In the genomic region with DNA sequence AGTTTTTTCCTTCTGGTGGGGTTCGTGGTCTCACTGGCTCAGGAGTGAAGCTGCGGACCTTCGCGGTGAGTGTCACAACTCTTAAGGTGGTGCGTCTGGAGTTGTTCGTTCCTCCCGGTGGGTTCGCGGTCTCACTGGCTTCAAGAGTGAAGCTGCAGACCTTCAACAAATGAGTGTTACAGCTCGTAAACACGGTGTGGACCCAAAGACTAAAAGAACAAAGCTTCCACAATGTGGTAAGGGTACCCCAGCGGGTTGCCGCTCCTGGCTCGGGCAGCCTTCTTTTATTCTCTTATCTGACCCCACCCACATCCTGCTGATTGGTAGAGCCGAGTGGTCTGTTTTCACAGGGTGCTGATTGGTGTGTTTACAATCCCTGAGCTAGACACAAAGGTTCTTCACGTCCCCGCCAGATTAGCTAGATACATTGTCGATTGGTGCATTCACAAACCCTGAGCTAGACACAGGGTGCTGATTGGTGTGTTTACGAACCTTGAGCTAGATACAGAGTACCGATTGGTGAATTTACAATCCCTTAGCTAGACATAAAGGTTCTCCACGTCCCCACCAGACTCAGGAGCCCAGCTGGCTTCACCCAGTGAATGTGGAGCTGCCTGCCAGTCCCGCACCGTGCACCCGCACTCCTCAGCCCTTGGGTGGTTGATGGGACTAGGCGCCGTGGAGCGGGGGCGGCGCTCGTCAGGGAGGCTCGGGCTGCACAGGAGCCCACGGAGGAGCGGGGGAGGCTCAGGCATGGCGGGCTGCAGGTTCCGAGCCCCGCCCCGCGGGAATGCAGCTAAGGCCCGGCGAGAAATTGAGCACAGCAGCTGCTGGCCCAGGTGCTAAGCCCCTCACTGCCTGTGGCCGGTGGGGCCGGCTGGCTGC, we compare ENCODE assay signal across 8 cellular contexts. TPM values are rescaled to one million over a fixed set of nuclear protein-coding genes. Genes with fewer than 3 reads are reported as not detected.
DNase-seq lines count a peak whose midpoint lies in the region; ATAC-seq and TF ChIP-seq lines count a peak whose summit lies in the region.
"Not testable (repeated sequence)": the region's sequence is repeated elsewhere in the genome, so short reads cannot be mapped to it uniquely, and the experiment has no call there.

No MANE protein-coding gene starts in this region.

- not testable (repeated sequence) for H3K9me2 ChIP-seq in HCT116 (ENCODE audit: insufficient read depth); hepatocyte (replicated peaks; ENCODE audit: insufficient read depth)

- not testable (repeated sequence) for H3K27me3 Mint-ChIP-seq in CD4-positive, CD25-positive, alpha-beta regulatory T cell; activated naive CD8-positive, alpha-beta T cell treated with anti-CD3 and anti-CD28 coated beads, Interleukin-2, amount 10 ng/mL, durations not matched to agents 7 days and 5 days; stimulated activated memory B cell treated with anti-CD40 and anti-IgM and Interleukin-4, amounts not matched to agents 10 μg/mL and 1 μg/mL and 100 μg/mL, for 72 hours

- H4K20me1 ChIP-seq in HCT116 (ENCODE audit: insufficient read depth); hepatocyte (ENCODE audit: insufficient read depth, poor library complexity, severe bottlenecking): not testable (repeated sequence)

- not testable (repeated sequence) for DNase-seq in CD4-positive, CD25-positive, alpha-beta regulatory T cell; HCT116 (ENCODE audit: low read depth, low spot score); activated naive CD8-positive, alpha-beta T cell treated with anti-CD3 and anti-CD28 coated beads, Interleukin-2, amount 10 ng/mL, durations not matched to agents 7 days and 5 days; colonic mucosa; hepatocyte (ENCODE audit: low spot score)
- peak; percentile 69 for DNase-seq in posterior vena cava (ENCODE audit: low spot score)

- not testable (repeated sequence) for H3K4me2 ChIP-seq in HCT116 (ENCODE audit: low read length)
- H3K4me2 ChIP-seq in hepatocyte, result peak overlapping the region; percentile 61

- H3K27ac ChIP-seq in CD4-positive, CD25-positive, alpha-beta regulatory T cell (ENCODE audit: insufficient read depth, low read length, poor library complexity, severe bottlenecking); HCT116 (ENCODE audit: low read depth, low read length): not testable (repeated sequence)
- peak overlapping the region; percentile 95 for H3K27ac ChIP-seq in colonic mucosa
- peak overlapping the region; percentile 98 for H3K27ac ChIP-seq in hepatocyte
- H3K27ac ChIP-seq in mucosa of rectum (ENCODE audit: low read depth in 2 of 2, low read length in 2 of 2), result peak overlapping the region; percentile 96 to 99

- CTCF ChIA-PET in HCT116 (lab: Charles Lee), result interaction anchor here (1.3 kb wide), 1 partner anchor 247 kb away, joined by 3 read pairs; no protein-coding TSS in a partner anchor

- H3K4me1 ChIP-seq in CD4-positive, CD25-positive, alpha-beta regulatory T cell (ENCODE audit: control insufficient read depth, insufficient read depth, low read length, poor library complexity, severe bottlenecking), result peaks cover 11% of the 10 kb centered on the region
- H3K4me1 ChIP-seq in HCT116 (ENCODE audit: control insufficient read depth in 1 of 2, insufficient read depth in 2 of 2, low read length in 2 of 2) (peaks cover 12 to 30% of the 10 kb centered on the region in 2 experiments), hepatocyte (ENCODE audit: insufficient read depth) (peaks cover 21% of the 10 kb centered on the region), mucosa of rectum (ENCODE audit: control insufficient read depth in 2 of 2, insufficient read depth in 2 of 2, low read length in 2 of 2) (peaks cover 31 to 45% of the 10 kb centered on the region in 2 donors)
- not testable (repeated sequence) for H3K4me1 ChIP-seq in colonic mucosa

- peak overlapping the region in 3 of 4 donors; percentile 52 to 77 (median 57) for H3K4me3 Mint-ChIP-seq in CD4-positive, CD25-positive, alpha-beta regulatory T cell
- H3K4me3 Mint-ChIP-seq in activated naive CD8-positive, alpha-beta T cell treated with anti-CD3 and anti-CD28 coated beads, Interleukin-2, amount 10 ng/mL, durations not matched to agents 7 days and 5 days; stimulated activated memory B cell treated with anti-CD40 and anti-IgM and Interleukin-4, amounts not matched to agents 10 μg/mL and 1 μg/mL and 100 μg/mL, for 72 hours: not testable (repeated sequence)

- H3K9me3 Mint-ChIP-seq in CD4-positive, CD25-positive, alpha-beta regulatory T cell; activated naive CD8-positive, alpha-beta T cell treated with anti-CD3 and anti-CD28 coated beads, Interleukin-2, amount 10 ng/mL, durations not matched to agents 7 days and 5 days; stimulated activated memory B cell treated with anti-CD40 and anti-IgM and Interleukin-4, amounts not matched to agents 10 μg/mL and 1 μg/mL and 100 μg/mL, for 72 hours: not testable (repeated sequence)

- TF ChIP-seq CTCF in HCT116 (IDR thresholded peaks at IDR 0.05 in 2 of 3, conservative IDR thresholded peaks at IDR 0.05 in 1 of 3; ENCODE audit: borderline replicate concordance in 1 of 3, insufficient read depth in 1 of 3, low read depth in 2 of 3, low read length in 2 of 3); colonic mucosa (IDR thresholded peaks at IDR 0.05); hepatocyte (IDR thresholded peaks at IDR 0.05; ENCODE audit: poor library complexity): not testable (repeated sequence)

- not testable (repeated sequence) for H2AFZ ChIP-seq in HCT116 (ENCODE audit: low read depth, low read length, poor library complexity, severe bottlenecking); hepatocyte

- H3K9ac ChIP-seq in HCT116 (ENCODE audit: low read length); colonic mucosa (ENCODE audit: low read depth in 2 of 2, low read length in 2 of 2): not testable (repeated sequence)
- H3K9ac ChIP-seq in mucosa of rectum (ENCODE audit: low read depth in 1 of 2, low read length in 2 of 2), result peak overlapping the region in 1 of 2 donors; percentile 86

- not testable (repeated sequence) for H3K36me3 ChIP-seq in CD4-positive, CD25-positive, alpha-beta regulatory T cell (ENCODE audit: control insufficient read depth, insufficient read depth, low read length); HCT116 (ENCODE audit: control insufficient read depth in 1 of 2, insufficient read depth in 2 of 2, low read length in 2 of 2); colonic mucosa; hepatocyte (replicated peaks; ENCODE audit: insufficient read depth, low read depth); mucosa of rectum (ENCODE audit: control insufficient read depth in 2 of 2, insufficient read depth in 2 of 2, low read length in 2 of 2)

- not testable (repeated sequence) for H3K36me3 Mint-ChIP-seq in CD4-positive, CD25-positive, alpha-beta regulatory T cell; activated naive CD8-positive, alpha-beta T cell treated with anti-CD3 and anti-CD28 coated beads, Interleukin-2, amount 10 ng/mL, durations not matched to agents 7 days and 5 days; stimulated activated memory B cell treated with anti-CD40 and anti-IgM and Interleukin-4, amounts not matched to agents 10 μg/mL and 1 μg/mL and 100 μg/mL, for 72 hours

- RAD21 ChIA-PET in HCT116 (lab: Charles Lee; ENCODE audit: low non-redundant PET in 1 of 2, low total read pairs in 2 of 2, uncharacterized antibody in 2 of 2, unreplicated experiment in 2 of 2), result interaction anchor here in 1 of 2 experiments (1.0 kb wide), 1 partner anchor 172 kb away, joined by 3 read pairs; no protein-coding TSS in a partner anchor

- H3K4me3 ChIP-seq in CD4-positive, CD25-positive, alpha-beta regulatory T cell (ENCODE audit: low read depth, low read length); HCT116 (replicated peaks in 1 of 2; ENCODE audit: low read depth in 1 of 2, low read length in 2 of 2); colonic mucosa; hepatocyte; mucosa of rectum (ENCODE audit: low read length in 2 of 2): not testable (repeated sequence)

- TF ChIP-seq RAD21 in HCT116 (IDR thresholded peaks at IDR 0.05; ENCODE audit: low read depth), result not testable (repeated sequence)

- 94% methylated on average over 34 of the region's 42 CpGs for WGBS in hepatocyte (ENCODE audit: low lambda C conversion rate, missing lambda C conversion rate)

- BruUV-seq in HCT116 (replicated peaks; lab: Mats Ljungman, UMichigan), result not testable (repeated sequence)

- not testable (repeated sequence) for H3K9me3 ChIP-seq in CD4-positive, CD25-positive, alpha-beta regulatory T cell (ENCODE audit: control insufficient read depth in 2 of 2, low read length in 2 of 2); HCT116 (ENCODE audit: control insufficient read depth in 1 of 2, insufficient read depth in 1 of 2, low read depth in 1 of 2, low read length in 2 of 2); colonic mucosa; hepatocyte (ENCODE audit: low read depth); mucosa of rectum (ENCODE audit: control insufficient read depth in 2 of 2, low read length in 2 of 2)

- H3K27ac Mint-ChIP-seq in CD4-positive, CD25-positive, alpha-beta regulatory T cell, result not testable (repeated sequence)
- peak overlapping the region; percentile 21 for H3K27ac Mint-ChIP-seq in activated naive CD8-positive, alpha-beta T cell treated with anti-CD3 and anti-CD28 coated beads, Interleukin-2, amount 10 ng/mL, durations not matched to agents 7 days and 5 days
- peak overlapping the region; percentile 45 for H3K27ac Mint-ChIP-seq in stimulated activated memory B cell treated with anti-CD40 and anti-IgM and Interleukin-4, amounts not matched to agents 10 μg/mL and 1 μg/mL and 100 μg/mL, for 72 hours

- not testable (repeated sequence) for ATAC-seq in CD4-positive, CD25-positive, alpha-beta regulatory T cell (ENCODE audit: low read depth in 2 of 2); HCT116; activated naive CD8-positive, alpha-beta T cell treated with anti-CD3 and anti-CD28 coated beads, Interleukin-2, amount 10 ng/mL, durations not matched to agents 7 days and 5 days (ENCODE audit: low read depth); stimulated activated memory B cell treated with anti-CD40 and anti-IgM and Interleukin-4, amounts not matched to agents 10 μg/mL and 1 μg/mL and 100 μg/mL, for 72 hours

- peak; percentile 34 for TF ChIP-seq POLR2A in HCT116 (IDR thresholded peaks at IDR 0.05; ENCODE audit: borderline replicate concordance, extremely low read depth, insufficient read depth, insufficient read length)

- intact Hi-C loops in HCT116 (cut with micrococcal nuclease), result not testable (repeated sequence)
- intact Hi-C loops in colonic mucosa (cut with DNase I) (loop anchor here (5.0 kb wide), 1 partner anchor 170 kb away; no protein-coding TSS in a partner anchor), posterior vena cava (cut with DNase I) (loop anchor here (10.0 kb wide), 2 partner anchors 172 to 272 kb away; no protein-coding TSS in a partner anchor)

- not testable (repeated sequence) for H3K27me3 ChIP-seq in CD4-positive, CD25-positive, alpha-beta regulatory T cell (ENCODE audit: control insufficient read depth, insufficient read depth, low read length); HCT116 (ENCODE audit: insufficient read depth, low read length); colonic mucosa; hepatocyte; mucosa of rectum (ENCODE audit: control insufficient read depth in 2 of 2, insufficient read depth in 2 of 2, low read length in 2 of 2)

- not testable (repeated sequence) for H3K4me1 Mint-ChIP-seq in CD4-positive, CD25-positive, alpha-beta regulatory T cell
- peaks cover 22% of the 10 kb centered on the region for H3K4me1 Mint-ChIP-seq in activated naive CD8-positive, alpha-beta T cell treated with anti-CD3 and anti-CD28 coated beads, Interleukin-2, amount 10 ng/mL, durations not matched to agents 7 days and 5 days
- peaks cover 12% of the 10 kb centered on the region for H3K4me1 Mint-ChIP-seq in stimulated activated memory B cell treated with anti-CD40 and anti-IgM and Interleukin-4, amounts not matched to agents 10 μg/mL and 1 μg/mL and 100 μg/mL, for 72 hours

- POLR2A ChIA-PET in HCT116 (lab: Charles Lee), result not testable (repeated sequence)
- POLR2A ChIA-PET in activated naive CD8-positive, alpha-beta T cell treated with anti-CD3 and anti-CD28 coated beads, Interleukin-2, amount 10 ng/mL, durations not matched to agents 7 days and 5 days (lab: Charles Lee), result interaction anchor here (1.0 to 1.9 kb wide), 7 partner anchors 8 to 173 kb away, joined by 3 to 11 read pairs (median 5); partner anchors contain the start of gene ADD1

- not testable (repeated sequence) for H3K79me2 ChIP-seq in HCT116 (ENCODE audit: insufficient read depth, low read length); hepatocyte

RNA-seq across cellular contexts. Expression of gene TNIP2, which starts 6.6 kb away (rescaled TPM):
- 87.7 TPM for total RNA-seq in CD4-positive, CD25-positive, alpha-beta regulatory T cell
- polyA plus RNA-seq in CD4-positive, CD25-positive, alpha-beta regulatory T cell, result 10 to 100 TPM; 43.9 to 53.3 (median 50.9) TPM
- total RNA-seq in HCT116 (2021; ENCODE audit: unreplicated experiment) (41.0 TPM), colonic mucosa (10 to 100 TPM; 43.6 to 61.3 TPM), hepatocyte (38.2 and 42.7 TPM in 2 replicates), posterior vena cava (10 to 100 TPM; 25.4 to 29.2 TPM)
- polyA plus RNA-seq in HCT116 (2012), result 44.4 and 46.7 TPM in 2 replicates
- total RNA-seq in activated naive CD8-positive, alpha-beta T cell treated with anti-CD3 and anti-CD28 coated beads, Interleukin-2, amount 10 ng/mL, durations not matched to agents 7 days and 5 days, result 10 to 100 TPM; 47.0 to 50.0 TPM
- polyA plus RNA-seq in hepatocyte, result 43.0 and 50.8 TPM in 2 replicates

RNA-seq across cellular contexts. Expression of gene SH3BP2, which starts 30.2 kb away (rescaled TPM):
- total RNA-seq in CD4-positive, CD25-positive, alpha-beta regulatory T cell, result 61.7 TPM
- 1 to 10 TPM; 7.6 to 8.6 (median 8.4) TPM for polyA plus RNA-seq in CD4-positive, CD25-positive, alpha-beta regulatory T cell
- 52.8 TPM for total RNA-seq in HCT116 (2021; ENCODE audit: unreplicated experiment)
- 21.4 and 22.2 TPM in 2 replicates for polyA plus RNA-seq in HCT116 (2012)
- 10 to 100 TPM; 82.6 to 83.7 TPM for total RNA-seq in activated naive CD8-positive, alpha-beta T cell treated with anti-CD3 and anti-CD28 coated beads, Interleukin-2, amount 10 ng/mL, durations not matched to agents 7 days and 5 days
- 10 to 100 TPM; 62.2 to 70.8 TPM for total RNA-seq in colonic mucosa
- 15.0 and 25.7 TPM in 2 replicates for total RNA-seq in hepatocyte
- 24.3 and 29.6 TPM in 2 replicates for polyA plus RNA-seq in hepatocyte
- 10 to 100 TPM; 47.8 to 52.4 TPM for total RNA-seq in posterior vena cava
